In the genomic region with DNA sequence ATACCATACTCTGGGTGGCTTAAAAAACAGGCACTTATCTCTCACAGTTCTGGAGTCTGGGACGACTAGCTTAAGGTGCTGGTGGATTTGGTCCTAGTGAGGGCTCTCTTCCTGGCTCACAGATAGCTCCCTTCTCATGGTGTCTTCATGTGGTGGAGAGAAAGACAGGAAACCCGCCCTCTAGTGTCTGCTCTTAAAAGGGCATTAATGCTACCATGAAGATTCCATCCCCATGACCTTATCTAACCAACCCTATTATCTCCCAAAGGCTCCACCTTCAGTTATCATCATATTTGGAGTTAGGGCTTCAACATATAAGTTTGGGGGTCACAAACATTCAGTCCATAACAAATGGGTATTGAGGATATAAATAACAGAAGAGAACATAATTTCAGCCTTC, we compare ENCODE assay signal across 8 cellular contexts.
DNase-seq lines count a peak whose midpoint lies in the region; ATAC-seq, FAIRE-seq and TF ChIP-seq lines count a peak whose summit lies in the region.

No MANE protein-coding gene starts in this region.

- H3K9me3 ChIP-seq in esophagus muscularis mucosa, result no peaks in the 10 kb centered on the region

- peaks cover 0 to 10% (median 0%) of the 10 kb centered on the region in 4 donors for H3K4me1 ChIP-seq in esophagus muscularis mucosa

- WGBS in esophagus muscularis mucosa, result 27% methylated on average over 2 of the region's 2 CpGs

- intact Hi-C loops in esophagus muscularis mucosa (cut with DNase I), result no loop called here

- ATAC-seq in GM21529 (IDR thresholded peaks at IDR 0.05; ENCODE audit: unreplicated experiment) (peak; percentile 81), GM19467 (IDR thresholded peaks at IDR 0.05; ENCODE audit: unreplicated experiment) (no peak)
- no peak for ATAC-seq in stimulated activated naive CD8-positive, alpha-beta T cell treated with anti-CD3 and anti-CD28 coated beads, Interleukin-15, Interleukin-2, amounts not matched to agents 100 U/mL and 50 U/mL, for 24 hours

- no peaks in the 10 kb centered on the region for H3K36me3 ChIP-seq in esophagus muscularis mucosa

- peak; percentile 42 for TF ChIP-seq CTCF in D721Med (IDR thresholded peaks at IDR 0.05; ENCODE audit: insufficient read depth, missing control alignments)
- TF ChIP-seq CTCF in esophagus muscularis mucosa (IDR thresholded peaks at IDR 0.05), result peak; percentile 7 to 34 (median 14)

- no peak overlapping the region for H3K27ac ChIP-seq in esophagus muscularis mucosa (replicated peaks in 1 of 4)

- no peak for TF ChIP-seq POLR2A in esophagus muscularis mucosa (IDR thresholded peaks at IDR 0.05; ENCODE audit: low read depth)

- no peak overlapping the region for H3K4me3 ChIP-seq in esophagus muscularis mucosa

- TF ChIP-seq EP300 in esophagus muscularis mucosa (IDR thresholded peaks at IDR 0.05), result no peak

- no peak for DNase-seq in D721Med (ENCODE audit: insufficient read length, low spot score)
- peak; percentile 69 for DNase-seq in NAMALWA (ENCODE audit: low spot score)
- no peak for DNase-seq in esophagus muscularis mucosa (ENCODE audit: extremely low spot score)
- DNase-seq in activated gamma-delta T cell (lab: John Stamatoyannopoulos, UW), result no peak
- no peak for DNase-seq in stimulated activated naive CD8-positive, alpha-beta T cell treated with anti-CD3 and anti-CD28 coated beads, Interleukin-15, Interleukin-2, amounts not matched to agents 100 U/mL and 50 U/mL, for 24 hours
- no peak for DNase-seq in activated CD4-positive, alpha-beta T cell treated with anti-CD3 and anti-CD28 coated beads, Interleukin-2, amount 50 U/mL, for 4 hours

- FAIRE-seq in D721Med (lab: Jason Lieb, UNC), result no peak

- H3K27me3 ChIP-seq in esophagus muscularis mucosa, result no peaks in the 10 kb centered on the region
